Comparison of ENCODE assay signal across 28 cellular contexts in the genomic region with DNA sequence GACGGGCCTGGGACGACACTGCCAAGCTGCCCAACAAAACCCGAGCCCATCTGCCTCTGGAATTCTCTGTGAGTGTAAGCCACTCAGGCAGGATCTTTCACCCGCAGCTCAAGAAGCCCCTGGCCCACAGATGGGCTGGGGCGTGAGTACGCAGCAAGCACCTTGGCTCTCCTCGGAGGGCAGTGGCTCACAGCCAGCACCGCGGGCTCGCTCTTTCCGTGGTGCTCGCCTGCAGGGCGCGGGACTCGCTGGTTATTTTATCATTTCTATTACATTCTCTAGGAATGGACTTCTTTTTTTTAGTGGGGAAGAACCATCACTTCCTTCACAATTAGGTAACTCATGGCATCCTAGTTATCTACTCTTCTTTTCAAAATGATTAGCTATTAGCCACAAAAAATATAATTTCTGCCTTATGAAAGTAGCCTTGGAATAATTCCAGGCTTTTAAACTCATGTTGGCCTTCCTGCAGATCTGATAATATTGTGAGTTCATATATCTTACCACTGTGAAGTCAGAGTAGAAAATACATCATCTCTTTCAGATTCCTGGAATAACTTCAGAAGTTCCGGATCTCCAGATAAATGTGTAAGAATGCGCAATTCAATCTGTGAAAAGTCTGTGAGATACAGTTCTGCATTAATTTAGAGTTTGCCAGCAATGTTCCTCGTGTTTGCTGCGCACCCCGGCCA.
"Had no signal": no experiment of that assay in that cellular context is flagged by ENCODE, and none has a peak within 500 bp of the region (broad histone marks: within the 10 kb centered on the region; RNA-seq: fewer than 3 reads in every experiment).

No MANE protein-coding gene starts in this region.

- H2AFZ ChIP-seq: hepatocyte had no signal

- H3K27me3 ChIP-seq: breast epithelium, colonic mucosa, gastroesophageal sphincter, hepatocyte, pancreas, sigmoid colon, upper lobe of left lung had no signal

- H3K9me3 ChIP-seq: colonic mucosa, pancreas, prostate gland had no signal

- H3K4me2 ChIP-seq: hepatocyte had no signal

- DNase-seq: activated CD4-positive, alpha-beta T cell treated with anti-CD3 and anti-CD28 coated beads for 48 hours; activated CD4-positive, alpha-beta T cell treated with anti-CD3 and anti-CD28 coated beads, Interleukin-2, amount 50 U/mL, for 48 hours; activated CD8-positive, alpha-beta memory T cell treated with anti-CD3 and anti-CD28 coated beads, Interleukin-2, amount 50 U/mL, for 48 hours; activated gamma-delta T cell; activated naive CD4-positive, alpha-beta T cell treated with anti-CD3 and anti-CD28 coated beads, Interleukin-2, amount 10 ng/mL, durations not matched to agents 7 days and 5 days; activated naive CD8-positive, alpha-beta T cell treated with anti-CD3 and anti-CD28 coated beads, Interleukin-2, amount 10 ng/mL, durations not matched to agents 7 days and 5 days; activated T-cell treated with anti-CD3 and anti-CD28 coated beads, Interleukin-2, amount 50 U/mL, for 24 hours; amniotic stem cell; central memory CD4-positive, alpha-beta T cell; colonic mucosa; effector CD8-positive, alpha-beta T cell; islet precursor cell; left ventricle myocardium inferior; naive B cell; nephron progenitor cell; pancreas; sigmoid colon; small intestine; stimulated activated CD4-positive, alpha-beta T cell treated with anti-CD3 and anti-CD28 coated beads, Interleukin-4, amount 100 ng/mL, for 4 hours; stimulated activated CD8-positive, alpha-beta memory T cell treated with anti-CD3 and anti-CD28 coated beads, Interleukin-4, amount 100 ng/mL, for 48 hours; stimulated activated naive CD8-positive, alpha-beta T cell treated with anti-CD3 and anti-CD28 coated beads, Interleukin-15, amount 100 ng/mL, for 72 hours had no signal

- H3K4me3 ChIP-seq: breast epithelium, colonic mucosa, gastroesophageal sphincter, hepatocyte, left ventricle myocardium inferior, lung, pancreas, prostate gland, sigmoid colon, upper lobe of left lung had no signal

- H3K79me2 ChIP-seq: hepatocyte had no signal

- H3K36me3 ChIP-seq: breast epithelium, colonic mucosa, left ventricle myocardium inferior, pancreas, prostate gland, sigmoid colon, upper lobe of left lung, WERI-Rb-1 had no signal

- H3K27ac ChIP-seq: breast epithelium, colonic mucosa, gastroesophageal sphincter, hepatocyte, left ventricle myocardium inferior, pancreas, prostate gland, sigmoid colon, upper lobe of left lung, WERI-Rb-1 had no signal

- H3K4me1 ChIP-seq: breast epithelium, colonic mucosa, gastroesophageal sphincter, left ventricle myocardium inferior, pancreas, prostate gland, sigmoid colon, upper lobe of left lung had no signal
